Comparison of ENCODE assay signal across 11 cellular contexts in genomic region chr4:118760092-118760491, GRCh38.
A peak's percentile ranks its signal among the peaks of the same experiment; 100 is the strongest.
DNase-seq lines count a peak whose midpoint lies in the region; ATAC-seq and TF ChIP-seq lines count a peak whose summit lies in the region.
"Had no signal": no experiment of that assay in that cellular context is flagged by ENCODE, and none has a peak within 500 bp of the region (broad histone marks: within the 10 kb centered on the region; RNA-seq: fewer than 3 reads in every experiment).

No MANE protein-coding gene starts in this region.

- no peak overlapping the region for H3K14ac ChIP-seq in mesenchymal stem cell (ENCODE audit: low read length in 2 of 2)

- peaks cover 72 to 78% of the 10 kb centered on the region in 2 donors for H3K36me3 Mint-ChIP-seq in CD14-positive monocyte

- no peaks in the 10 kb centered on the region for H3K27me3 ChIP-seq in thyroid gland
- no peaks in the 10 kb centered on the region for H3K27me3 ChIP-seq in mesenchymal stem cell (ENCODE audit: control insufficient read depth in 1 of 2, insufficient read depth in 1 of 2, low read length in 2 of 2)
- H3K27me3 ChIP-seq: Peyer's patch had no signal

- intact Hi-C loops in thyroid gland (cut with DNase I) (loop anchor here (10.0 kb wide), 1 partner anchor 205 kb away; no protein-coding TSS in a partner anchor), CD14-positive monocyte (cut with micrococcal nuclease) (no loop called here)

- H3K9me3 Mint-ChIP-seq in CD14-positive monocyte, result no peaks in the 10 kb centered on the region
- H3K9me3 Mint-ChIP-seq: activated CD4-positive, alpha-beta T cell treated with anti-CD3 and anti-CD28 coated beads, Interleukin-2, amount 10 ng/mL, durations not matched to agents 24 days and 14 days had no signal

- H3K27ac Mint-ChIP-seq in CD14-positive monocyte, result peak overlapping the region in 1 of 7 donors; percentile 48
- H3K27ac Mint-ChIP-seq: activated CD4-positive, alpha-beta T cell treated with anti-CD3 and anti-CD28 coated beads, Interleukin-2, amount 10 ng/mL, durations not matched to agents 24 days and 14 days had no signal

- H3K27ac ChIP-seq in thyroid gland (peak overlapping the region in 2 of 3 donors; percentile 11 to 21), mesenchymal stem cell (ENCODE audit: low read length, poor library complexity, severe bottlenecking) (no peak overlapping the region)

- no peak overlapping the region for H4K8ac ChIP-seq in mesenchymal stem cell (ENCODE audit: low read length)

- no peak overlapping the region for H3K4me3 ChIP-seq in thyroid gland (replicated peaks in 1 of 3)
- H3K4me3 ChIP-seq in mesenchymal stem cell (ENCODE audit: insufficient read depth in 1 of 2, low read depth in 1 of 2, low read length in 2 of 2), result no peak overlapping the region
- H3K4me3 ChIP-seq: lung, Peyer's patch had no signal

- H3K4me1 Mint-ChIP-seq in CD14-positive monocyte, result peaks cover 6% of the 10 kb centered on the region

- H2BK120ac ChIP-seq in mesenchymal stem cell (ENCODE audit: low read depth, low read length), result no peak overlapping the region

- 88 to 90% methylated on average over 3 of the region's 3 CpGs for WGBS in thyroid gland, 2 donors
- WGBS in mesenchymal stem cell, result 95% methylated on average over 3 of the region's 3 CpGs

- H3K4me1 ChIP-seq in thyroid gland, result peaks cover 14 to 26% of the 10 kb centered on the region in 2 donors
- H3K4me1 ChIP-seq in mesenchymal stem cell (ENCODE audit: control insufficient read depth, insufficient read depth, low read depth, low read length), result no peaks in the 10 kb centered on the region
- H3K4me1 ChIP-seq: Peyer's patch had no signal

- no peak overlapping the region for H4K91ac ChIP-seq in mesenchymal stem cell (ENCODE audit: low read length)

- H3K79me1 ChIP-seq in mesenchymal stem cell (replicated peaks; ENCODE audit: low read length, poor library complexity, severe bottlenecking), result peaks cover 14% of the 10 kb centered on the region

- no peak overlapping the region for H3K23ac ChIP-seq in mesenchymal stem cell (ENCODE audit: low read length in 2 of 2)

- no peak overlapping the region for H3K18ac ChIP-seq in mesenchymal stem cell (ENCODE audit: low read depth in 1 of 2, low read length in 2 of 2)

- H2AFZ ChIP-seq in mesenchymal stem cell (ENCODE audit: low read depth, low read length), result no peak overlapping the region

- no peak overlapping the region for H3K4me2 ChIP-seq in mesenchymal stem cell (ENCODE audit: low read length, poor library complexity, severe bottlenecking)

- H3K36me3 ChIP-seq in thyroid gland (peaks cover 6 to 15% of the 10 kb centered on the region in 2 donors), mesenchymal stem cell (ENCODE audit: control insufficient read depth in 1 of 2, insufficient read depth in 2 of 2, low read depth in 1 of 2, low read length in 2 of 2) (peaks cover 3 to 87% of the 10 kb centered on the region in 2 experiments)

- no peak for TF ChIP-seq CTCF in thyroid gland (IDR thresholded peaks at IDR 0.05)
- TF ChIP-seq CTCF in CD14-positive monocyte (IDR thresholded peaks at IDR 0.05), result no peak

- no peak overlapping the region for H3K4ac ChIP-seq in mesenchymal stem cell (ENCODE audit: low read depth in 1 of 2, low read length in 2 of 2)

- H3K27me3 Mint-ChIP-seq in CD14-positive monocyte (ENCODE audit: low read depth in 3 of 3), result no peaks in the 10 kb centered on the region
- H3K27me3 Mint-ChIP-seq: activated CD4-positive, alpha-beta T cell treated with anti-CD3 and anti-CD28 coated beads, Interleukin-2, amount 10 ng/mL, durations not matched to agents 24 days and 14 days had no signal

- no peak for TF ChIP-seq POLR2A in thyroid gland (IDR thresholded peaks at IDR 0.05)

- H2BK15ac ChIP-seq in mesenchymal stem cell (ENCODE audit: low read depth, poor library complexity, severe bottlenecking), result no peak overlapping the region

- no peak overlapping the region for H3K9ac ChIP-seq in mesenchymal stem cell (ENCODE audit: low read length)

- peak; percentile 61 for ATAC-seq in GM19397 (IDR thresholded peaks at IDR 0.05; ENCODE audit: unreplicated experiment)
- ATAC-seq in HG02763 (IDR thresholded peaks at IDR 0.05; ENCODE audit: unreplicated experiment), result peak; percentile 52
- ATAC-seq in HG03558 (IDR thresholded peaks at IDR 0.05; ENCODE audit: extremely low read depth, unreplicated experiment), result peak; percentile 22

- H2BK5ac ChIP-seq in mesenchymal stem cell (ENCODE audit: low read depth, low read length, poor library complexity, severe bottlenecking), result no peak overlapping the region

- H2AK5ac ChIP-seq in mesenchymal stem cell (ENCODE audit: low read length, severe bottlenecking), result no peak overlapping the region

- no peak overlapping the region for H3K4me3 Mint-ChIP-seq in CD14-positive monocyte
- H3K4me3 Mint-ChIP-seq: activated CD4-positive, alpha-beta T cell treated with anti-CD3 and anti-CD28 coated beads, Interleukin-2, amount 10 ng/mL, durations not matched to agents 24 days and 14 days had no signal

- no peak overlapping the region for H2BK12ac ChIP-seq in mesenchymal stem cell (ENCODE audit: low read length in 2 of 2)

- no peaks in the 10 kb centered on the region for H3K9me3 ChIP-seq in thyroid gland
- no peaks in the 10 kb centered on the region for H3K9me3 ChIP-seq in mesenchymal stem cell (ENCODE audit: control insufficient read depth, low read length)
- H3K9me3 ChIP-seq: Peyer's patch had no signal

- DNase-seq in thyroid gland, result no peak
- DNase-seq in CD14-positive monocyte (ENCODE audit: low spot score), result no peak
- no peak for DNase-seq in mesenchymal stem cell
- no peak for DNase-seq in NOMO-1 treated with dmso at 0.1 percent for 144 hours (lab: John Stamatoyannopoulos, UW; ENCODE audit: unreplicated experiment)
- DNase-seq: activated CD4-positive, alpha-beta T cell treated with anti-CD3 and anti-CD28 coated beads, Interleukin-2, amount 10 ng/mL, durations not matched to agents 24 days and 14 days; NCI-H1417 treated with DMSO at 0.1 percent for 48 hours; Peyer's patch had no signal
